Comparison of ENCODE assay signal across 1 cellular context in genomic region chr11:831951-832528, GRCh38.
TF ChIP-seq lines count a peak whose summit lies in the region.

No MANE protein-coding gene starts in this region.

TF ChIP-seq in GM23338, 12 proteins besides CTCF, POLR2A, EP300 and RAD21 (continued from another document):
- TF ChIP-seq ETS1 (IDR thresholded peaks at IDR 0.05): no peak
- TF ChIP-seq ZNF114 (CRISPR knock-in tag; IDR thresholded peaks at IDR 0.05): no peak
- no peak for TF ChIP-seq ZNF331 (CRISPR knock-in tag; IDR thresholded peaks at IDR 0.05; ENCODE audit: low read depth)
- TF ChIP-seq EZH2 (IDR thresholded peaks at IDR 0.05; ENCODE audit: low read depth, unreplicated experiment): peak; percentile 24
- TF ChIP-seq JUNB (IDR thresholded peaks at IDR 0.05; ENCODE audit: unreplicated experiment): no peak
